Comparison of ENCODE assay signal across 24 cellular contexts in the genomic region with DNA sequence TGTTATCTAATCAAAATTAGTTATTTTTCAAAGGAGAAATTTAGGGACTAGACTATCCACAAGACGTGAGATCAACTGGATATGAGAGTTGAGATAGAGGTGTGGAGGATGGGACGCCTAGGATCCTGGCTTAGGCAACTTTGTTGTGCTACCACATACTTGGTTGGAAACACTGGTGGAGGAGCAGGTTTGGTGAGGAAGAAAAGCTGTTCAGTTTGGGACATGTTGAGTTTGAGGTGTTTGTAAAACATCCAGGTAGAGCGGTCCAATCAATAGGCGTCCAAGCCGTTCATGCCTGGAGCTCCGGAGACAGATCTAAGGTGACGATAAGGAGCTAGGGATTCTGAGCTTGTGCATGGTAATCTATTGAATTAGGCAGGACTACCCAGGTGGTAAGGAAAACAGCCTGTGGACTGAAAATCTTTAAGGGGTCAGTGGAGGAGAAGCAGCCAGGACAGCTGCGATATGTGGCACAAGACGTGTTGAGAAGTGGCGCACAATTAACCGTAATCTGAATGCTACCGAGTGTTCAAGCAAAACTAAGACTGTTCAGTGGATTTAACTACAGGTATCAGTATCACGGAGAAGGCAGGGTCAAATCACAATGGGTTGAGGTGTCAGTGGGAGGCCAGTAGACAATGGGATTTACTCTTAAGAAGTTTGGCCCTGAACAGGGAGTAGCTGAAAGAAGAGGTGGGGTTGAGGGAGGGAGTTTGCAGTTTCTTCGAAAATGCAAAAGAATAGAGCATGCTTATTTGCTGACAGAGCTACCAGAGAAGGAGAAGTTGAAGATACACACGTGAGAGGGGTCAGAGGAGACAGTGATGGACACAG. TPM values are rescaled to one million over a fixed set of nuclear protein-coding genes. Genes with fewer than 3 reads are reported as not detected.
"Had no signal": no experiment of that assay in that cellular context is flagged by ENCODE, and none has a peak within 500 bp of the region (broad histone marks: within the 10 kb centered on the region; RNA-seq: fewer than 3 reads in every experiment).

No MANE protein-coding gene starts in this region.

- FAIRE-seq: frontal cortex, TTC549 had no signal

- ATAC-seq: left cardiac atrium, T-cell had no signal

- H3K4me1 ChIP-seq: adrenal gland, ascending aorta, colonic mucosa, upper lobe of left lung had no signal

- H3K4me1 Mint-ChIP-seq: neural crest cell, T-cell had no signal

- H3K36me3 ChIP-seq: adrenal gland, ascending aorta, colonic mucosa, thoracic aorta, upper lobe of left lung had no signal

- H3K27ac ChIP-seq: adrenal gland, ascending aorta, colonic mucosa, thoracic aorta, upper lobe of left lung had no signal

- H3K27me3 Mint-ChIP-seq: activated naive CD8-positive, alpha-beta T cell had no signal

- H3K36me3 Mint-ChIP-seq: T-cell had no signal

- H3K9me3 ChIP-seq: adrenal gland, ascending aorta, colonic mucosa, thoracic aorta had no signal

- H3K27ac Mint-ChIP-seq: activated naive CD8-positive, alpha-beta T cell; memory B cell; T-cell; T-helper 2 cell treated with Interferon-gamma antibody and Interleukin-4, amounts not matched to agents 5 μg/mL and 100 μg/mL, for 36 hours had no signal

- DNase-seq: activated gamma-delta T cell treated with Interleukin-2 at 50 U/mL for 16 hours; activated T-cell treated with anti-CD3 and anti-CD28 coated beads, Interleukin-2, amount 50 U/mL, for 1 hour; adrenal gland; colonic mucosa; glutamatergic neuron; hippocampal formation; left cardiac atrium; stimulated activated CD4-positive, alpha-beta T cell treated with anti-CD3 and anti-CD28 coated beads, Interleukin-2, amount 100 ng/mL, for 48 hours; stimulated activated naive CD4-positive, alpha-beta T cell; T-cell; upper lobe of left lung had no signal

- H3K27me3 ChIP-seq: adrenal gland, ascending aorta, colonic mucosa, upper lobe of left lung had no signal

- H3K4me3 ChIP-seq: adrenal gland, ascending aorta, colonic mucosa, thoracic aorta, upper lobe of left lung had no signal

- H3K9me3 Mint-ChIP-seq: T-cell; T-helper 2 cell treated with Interferon-gamma antibody and Interleukin-4, amounts not matched to agents 5 μg/mL and 100 μg/mL, for 36 hours had no signal

- H3K4me3 Mint-ChIP-seq: activated naive CD8-positive, alpha-beta T cell; memory B cell; neural crest cell; T-cell; T-helper 2 cell treated with Interferon-gamma antibody and Interleukin-4, amounts not matched to agents 5 μg/mL and 100 μg/mL, for 36 hours had no signal

RNA-seq across cellular contexts. Expression of gene TRPV6, which starts 16.1 kb away (rescaled TPM):
- total RNA-seq: ascending aorta, posterior vena cava, T-cell, thoracic aorta had no signal

RNA-seq across cellular contexts. Expression of gene TRPV5, which starts 31.9 kb away (rescaled TPM):
- total RNA-seq: adrenal gland, ascending aorta, colonic mucosa, epithelial cell of proximal tubule, frontal cortex, left cardiac atrium, mononuclear cell, omental fat pad, posterior vena cava, T-cell, thoracic aorta, upper lobe of left lung had no signal
- polyA plus RNA-seq: adrenal gland, liver had no signal

RNA-seq across cellular contexts. Expression of gene LLCFC1, which starts 37.6 kb away (rescaled TPM):
- total RNA-seq: adrenal gland, ascending aorta, colonic mucosa, epithelial cell of proximal tubule, frontal cortex, left cardiac atrium, liver, mononuclear cell, neural crest cell, omental fat pad, posterior vena cava, T-cell, thoracic aorta, upper lobe of left lung had no signal
- polyA plus RNA-seq: adrenal gland, liver had no signal
